In genomic region chr21:26081175-26081760, GRCh38 we compare ENCODE assay signal across 8 cellular contexts.
A peak's percentile ranks its signal among the peaks of the same experiment; 100 is the strongest.
DNase-seq lines count a peak whose midpoint lies in the region; ATAC-seq, FAIRE-seq and TF ChIP-seq lines count a peak whose summit lies in the region.
"Not testable (repeated sequence)": the region's sequence is repeated elsewhere in the genome, so short reads cannot be mapped to it uniquely, and the experiment has no call there.

No MANE protein-coding gene starts in this region.

- H4K91ac ChIP-seq in H9 (ENCODE audit: insufficient read length, low read depth, low read length); H1 (replicated peaks; ENCODE audit: insufficient read length, low read length): not testable (repeated sequence)

- H4K8ac ChIP-seq in H9 (replicated peaks; ENCODE audit: insufficient read length, low read depth, low read length); H1 (ENCODE audit: extremely low read depth, insufficient read depth, low read length): not testable (repeated sequence)

- H3K27me3 Mint-ChIP-seq in H9 (ENCODE audit: low read depth); WTC11 (ENCODE audit: low read depth); glutamatergic neuron (ENCODE audit: unreplicated experiment); neural progenitor cell (ENCODE audit: insufficient read depth, low read depth): not testable (repeated sequence)

- not testable (repeated sequence) for H2BK12ac ChIP-seq in H9 (ENCODE audit: insufficient read length, low read depth, low read length); H1 (ENCODE audit: low read depth, low read length)

- not testable (repeated sequence) for H3T11ph ChIP-seq in H9 (ENCODE audit: low read length)

- POLR2A ChIA-PET in WTC11 (lab: Charles Lee), result interaction anchor here (0.5 to 1.4 kb wide), 2 partner anchors 8 to 212 kb away, joined by 3 to 4 read pairs; no protein-coding TSS in a partner anchor
- POLR2A ChIA-PET in H1 (lab: Charles Lee; ENCODE audit: partially characterized antibody), result not testable (repeated sequence)

- H3K27ac Mint-ChIP-seq in H9 (peak overlapping the region; percentile 14 to 93 (median 89)), WTC11 (peak overlapping the region; percentile 99), glutamatergic neuron (ENCODE audit: unreplicated experiment) (peak overlapping the region; percentile 60)
- not testable (repeated sequence) for H3K27ac Mint-ChIP-seq in neural progenitor cell

- H2BK15ac ChIP-seq in H9 (ENCODE audit: low read depth, low read length); H1 (ENCODE audit: low read length): not testable (repeated sequence)

- not testable (repeated sequence) for H3K56ac ChIP-seq in H9 (ENCODE audit: insufficient read length, low read depth, low read length); H1 (replicated peaks; ENCODE audit: insufficient read length, low read depth, low read length)

- peak overlapping the region; percentile 14 to 19; a peak in 3 of 5 replicates for H3K4me3 Mint-ChIP-seq in H9
- H3K4me3 Mint-ChIP-seq in WTC11, result peak overlapping the region; percentile 40
- H3K4me3 Mint-ChIP-seq in glutamatergic neuron (ENCODE audit: unreplicated experiment); neural progenitor cell: not testable (repeated sequence)

- H3K23me2 ChIP-seq in H9 (ENCODE audit: insufficient read length, low read depth, low read length, poor library complexity, severe bottlenecking); H1 (ENCODE audit: low read depth, low read length): not testable (repeated sequence)

- CTCF ChIA-PET in WTC11 (lab: Charles Lee), result interaction anchor here (0.7 kb wide), 1 partner anchor 67 kb away, joined by 3 read pairs; no protein-coding TSS in a partner anchor
- CTCF ChIA-PET in H1 (lab: Charles Lee; ENCODE audit: partially characterized antibody), result interaction anchor here (0.7 kb wide), 1 partner anchor 90 kb away, joined by 5 read pairs; no protein-coding TSS in a partner anchor

- not testable (repeated sequence) for H2BK5ac ChIP-seq in H9 (ENCODE audit: insufficient read length, low read length)
- peak overlapping the region; percentile 86; the same call in 1 of the 2 replicates for H2BK5ac ChIP-seq in H1 (ENCODE audit: low read depth, low read length)

- H3K14ac ChIP-seq in H9 (ENCODE audit: insufficient read depth, low read length); H1 (ENCODE audit: insufficient read length): not testable (repeated sequence)

- peak overlapping the region; percentile 95 for H3K27ac ChIP-seq in H9 (ENCODE audit: insufficient read length, low read depth, low read length)
- peak overlapping the region; percentile 93 for H3K27ac ChIP-seq in HUES64 (ENCODE audit: low read depth, low read length)
- peak overlapping the region; percentile 68 for H3K27ac ChIP-seq in H1 (ENCODE audit: low read depth, low read length)
- H3K27ac ChIP-seq in iPS-20b (ENCODE audit: low read length), result peak overlapping the region; percentile 90
- peak overlapping the region; percentile 49 for H3K27ac ChIP-seq in neural progenitor cell

- peaks cover 44 to 47% of the 10 kb centered on the region in 2 experiments for H3K4me1 Mint-ChIP-seq in H9
- H3K4me1 Mint-ChIP-seq in WTC11, result peaks cover 88% of the 10 kb centered on the region
- peaks cover 38% of the 10 kb centered on the region for H3K4me1 Mint-ChIP-seq in glutamatergic neuron (ENCODE audit: low read depth, unreplicated experiment)
- not testable (repeated sequence) for H3K4me1 Mint-ChIP-seq in neural progenitor cell

- H3K9me3 ChIP-seq in H9 (ENCODE audit: control insufficient read depth, low read depth, low read length); HUES64 (ENCODE audit: insufficient read depth, low read depth, low read length); H1 (ENCODE audit: insufficient read depth in 2 of 2, low read depth in 1 of 2, low read length in 1 of 2); iPS-20b (ENCODE audit: insufficient read depth, low read depth, low read length); neural progenitor cell (ENCODE audit: low read depth): not testable (repeated sequence)

- H3K27me3 ChIP-seq in H9 (ENCODE audit: insufficient read depth, low read length); HUES64 (ENCODE audit: insufficient read depth, low read length); H1 (replicated peaks in 1 of 4; ENCODE audit: control insufficient read depth in 3 of 4, extremely low read depth in 1 of 4, insufficient read depth in 3 of 4, low read length in 3 of 4); iPS-20b (ENCODE audit: insufficient read depth, low read length); neural progenitor cell: not testable (repeated sequence)

- H3K36me3 ChIP-seq in HUES64 (ENCODE audit: insufficient read depth, low read length), result peaks cover 16% of the 10 kb centered on the region; the same call in 1 of the 2 replicates
- not testable (repeated sequence) for H3K36me3 ChIP-seq in H1 (ENCODE audit: control insufficient read depth in 2 of 4, insufficient read depth in 4 of 4, low read length in 3 of 4); neural progenitor cell
- H3K36me3 ChIP-seq in iPS-20b (ENCODE audit: insufficient read depth, low read depth, low read length), result peaks cover 15% of the 10 kb centered on the region; the same call in 1 of the 2 replicates

- not testable (repeated sequence) for H2BK20ac ChIP-seq in H9 (ENCODE audit: low read depth, low read length, poor library complexity, severe bottlenecking); H1 (ENCODE audit: low read length)

- ATAC-seq in WTC11, result peak; percentile 59

- TF ChIP-seq CTCF in H9 (conservative IDR thresholded peaks at IDR 0.05); WTC11 (IDR thresholded peaks at IDR 0.05); H1 (IDR thresholded peaks at IDR 0.05; ENCODE audit: control extremely low read depth in 1 of 3, insufficient read depth in 1 of 3, low read depth in 1 of 3, low read length in 3 of 3); glutamatergic neuron (IDR thresholded peaks at IDR 0.05; ENCODE audit: partially characterized antibody, unreplicated experiment); neural progenitor cell (IDR thresholded peaks at IDR 0.05): not testable (repeated sequence)

- not testable (repeated sequence) for H2AK5ac ChIP-seq in H9 (ENCODE audit: insufficient read length, low read length); H1 (ENCODE audit: low read depth, low read length)

- not testable (repeated sequence) for H2BK120ac ChIP-seq in H9 (ENCODE audit: low read depth, low read length, poor library complexity, severe bottlenecking)
- peak overlapping the region; percentile 97 for H2BK120ac ChIP-seq in H1 (replicated peaks; ENCODE audit: low read depth, low read length)

- H3K9ac ChIP-seq in H9 (ENCODE audit: extremely low read depth, insufficient read length, low read length); H1 (replicated peaks in 1 of 4; ENCODE audit: extremely low read depth in 1 of 4, low read depth in 3 of 4, low read length in 3 of 4); neural progenitor cell: not testable (repeated sequence)
- H3K9ac ChIP-seq in HUES64 (ENCODE audit: low read depth, low read length) (peak overlapping the region; percentile 66), iPS-20b (ENCODE audit: low read depth, low read length) (peak overlapping the region; percentile 72; the same call in 1 of the 2 replicates)

- H4K20me1 ChIP-seq in H9 (ENCODE audit: control insufficient read depth, insufficient read depth, insufficient read length); H1 (replicated peaks in 1 of 2; ENCODE audit: control insufficient read depth in 1 of 2, insufficient read depth in 2 of 2, low read length in 2 of 2): not testable (repeated sequence)
- peaks cover 34% of the 10 kb centered on the region for H4K20me1 ChIP-seq in neural progenitor cell (ENCODE audit: low read depth)

- not testable (repeated sequence) for TF ChIP-seq EP300 in H1 (IDR thresholded peaks at IDR 0.05; ENCODE audit: borderline replicate concordance in 1 of 2, low read depth in 2 of 2, low read length in 2 of 2)

- not testable (repeated sequence) for H2AFZ ChIP-seq in H9 (ENCODE audit: low read length); H1 (ENCODE audit: low read length); neural progenitor cell (replicated peaks)

- H3K4me1 ChIP-seq in H9 (ENCODE audit: insufficient read depth, low read length), result not testable (repeated sequence)
- H3K4me1 ChIP-seq in HUES64 (ENCODE audit: insufficient read depth, low read length) (peaks cover 62% of the 10 kb centered on the region), H1 (replicated peaks in 1 of 4; ENCODE audit: control insufficient read depth in 3 of 4, insufficient read depth in 4 of 4, low read length in 3 of 4) (peaks cover 0 to 20% (median 8%) of the 10 kb centered on the region in 4 experiments; a peak in 3 of 7 replicates), iPS-20b (ENCODE audit: insufficient read depth, low read length) (peaks cover 41% of the 10 kb centered on the region), neural progenitor cell (peaks cover 28% of the 10 kb centered on the region)

- not testable (repeated sequence) for H3K79me1 ChIP-seq in H9 (ENCODE audit: insufficient read depth, low read depth, low read length, poor library complexity, severe bottlenecking); H1 (ENCODE audit: low read depth, low read length)

- peaks cover 11% of the 10 kb centered on the region for H3F3A ChIP-seq in neural progenitor cell (ENCODE audit: low read depth)

- peak overlapping the region; percentile 25; the same call in 1 of the 2 replicates for H3K4me3 ChIP-seq in HUES64 (ENCODE audit: low read length)
- not testable (repeated sequence) for H3K4me3 ChIP-seq in H1 (ENCODE audit: extremely low read depth in 1 of 4, insufficient read depth in 2 of 4, low read depth in 3 of 4, low read length in 4 of 4); neural progenitor cell
- H3K4me3 ChIP-seq in iPS-20b (ENCODE audit: low read length), result peak overlapping the region; percentile 54

- H3K23ac ChIP-seq in H9 (ENCODE audit: insufficient read length, low read depth, low read length); H1 (ENCODE audit: insufficient read length): not testable (repeated sequence)

- not testable (repeated sequence) for H3K4me2 ChIP-seq in H9 (ENCODE audit: insufficient read depth, insufficient read length, low read length); neural progenitor cell
- H3K4me2 ChIP-seq in H1 (ENCODE audit: insufficient read depth in 1 of 2, low read depth in 2 of 2, low read length in 2 of 2), result peak overlapping the region; percentile 34 to 51; a peak in 3 of 4 replicates

- DNase-seq in ELF-1 (ENCODE audit: low read depth, low spot score) (peak; percentile 73), H9 (peak; percentile 75), WTC11 (ENCODE audit: low spot score) (peak; percentile 26)
- not testable (repeated sequence) for DNase-seq in H1 (ENCODE audit: low read depth in 1 of 2, low spot score in 2 of 2); glutamatergic neuron; neural progenitor cell (ENCODE audit: low spot score)

- FAIRE-seq in H1 (lab: Jason Lieb, UNC), result not testable (repeated sequence)

- H3K36me3 Mint-ChIP-seq in H9 (ENCODE audit: insufficient read depth in 1 of 3, low read depth in 3 of 3) (peaks cover 16 to 25% (median 18%) of the 10 kb centered on the region in 3 experiments), WTC11 (peaks cover 18% of the 10 kb centered on the region), neural progenitor cell (peaks cover 45% of the 10 kb centered on the region)
- not testable (repeated sequence) for H3K36me3 Mint-ChIP-seq in glutamatergic neuron (ENCODE audit: unreplicated experiment)

- H3K9me3 Mint-ChIP-seq in H9, result not testable (repeated sequence)
- H3K9me3 Mint-ChIP-seq in WTC11 (peaks cover 13% of the 10 kb centered on the region), glutamatergic neuron (ENCODE audit: unreplicated experiment) (peaks cover 15% of the 10 kb centered on the region), neural progenitor cell (peaks cover 28% of the 10 kb centered on the region)

- H3K4ac ChIP-seq in H9 (ENCODE audit: low read depth, low read length); H1 (replicated peaks; ENCODE audit: insufficient read length, low read depth, low read length): not testable (repeated sequence)

- TF ChIP-seq RAD21 in H1 (IDR thresholded peaks at IDR 0.05 in 1 of 2, conservative IDR thresholded peaks at IDR 0.05 in 1 of 2; ENCODE audit: low read depth in 2 of 2, low read length in 2 of 2), result not testable (repeated sequence)

- WGBS in H9 (ENCODE audit: extremely low coverage, insufficient read length, low lambda C conversion rate), result no CpG with 5 or more reads among the region's 7 CpGs
- WGBS in HUES64, result 18% methylated on average over 6 of the region's 7 CpGs
- WGBS in H1 (ENCODE audit: extremely low coverage in 1 of 2, insufficient coverage in 1 of 2, insufficient read length in 1 of 2, insufficient replicate concordance in 2 of 2, low coverage in 1 of 2, low lambda C conversion rate in 2 of 2, missing lambda C conversion rate in 1 of 2), 2 experiments, result 25% methylated on average over 6 of the region's 7 CpGs; no CpG with 5 or more reads in 1 of the 2 experiments

- not testable (repeated sequence) for TF ChIP-seq POLR2A in H1 (IDR thresholded peaks at IDR 0.05; ENCODE audit: control extremely low read depth in 1 of 2, low read depth in 2 of 2, low read length in 2 of 2)

- H3K18ac ChIP-seq in H9 (ENCODE audit: insufficient read length, low read depth, low read length), result not testable (repeated sequence)
- 0 out of 2 replicates have a peak overlapping the region, but pooled peaks have one; percentile 55 for H3K18ac ChIP-seq in H1 (ENCODE audit: extremely low read depth, low read length)

- H4K5ac ChIP-seq in H9 (ENCODE audit: insufficient read length, low read depth, low read length), result not testable (repeated sequence)
- H4K5ac ChIP-seq in H1 (ENCODE audit: insufficient read length, low read depth, low read length), result peak overlapping the region; percentile 75

- H3K79me2 ChIP-seq in H9 (ENCODE audit: insufficient read depth, low read length) (peaks cover 21% of the 10 kb centered on the region; the same call in 1 of the 2 replicates), H1 (ENCODE audit: control insufficient read depth in 1 of 2, insufficient read depth in 2 of 2, low read length in 2 of 2) (peaks cover 0 to 82% of the 10 kb centered on the region in 2 experiments; a peak in 3 of 4 replicates), neural progenitor cell (ENCODE audit: low read depth) (peaks cover 98% of the 10 kb centered on the region)
